In genomic region chr12:53219116-53219955, GRCh38 we compare ENCODE assay signal across 8 cellular contexts. TPM values are rescaled to one million over a fixed set of nuclear protein-coding genes. Genes with fewer than 3 reads are reported as not detected.
A peak's percentile ranks its signal among the peaks of the same experiment; 100 is the strongest.
DNase-seq lines count a peak whose midpoint lies in the region; ATAC-seq, FAIRE-seq and TF ChIP-seq lines count a peak whose summit lies in the region.

No MANE protein-coding gene starts in this region.

- peak overlapping the region; percentile 92 for H3K27ac Mint-ChIP-seq in activated CD4-positive, alpha-beta T cell treated with anti-CD3 and anti-CD28 coated beads, Interleukin-2, amount 10 ng/mL, durations not matched to agents 7 days and 5 days
- H3K27ac Mint-ChIP-seq in naive thymus-derived CD4-positive, alpha-beta T cell = peak overlapping the region; percentile 84 to 98 (median 92)

- WGBS in ectodermal cell, 2 experiments = 1 to 2% methylated on average over 29 to 32 of the region's 32 CpGs
- WGBS in suprapubic skin = 7% methylated on average over 24 of the region's 32 CpGs

- no peaks in the 10 kb centered on the region for H3K9me3 Mint-ChIP-seq in activated CD4-positive, alpha-beta T cell treated with anti-CD3 and anti-CD28 coated beads, Interleukin-2, amount 10 ng/mL, durations not matched to agents 7 days and 5 days
- H3K9me3 Mint-ChIP-seq in naive thymus-derived CD4-positive, alpha-beta T cell = peaks cover 0 to 6% (median 0%) of the 10 kb centered on the region in 11 donors

- CTCF ChIA-PET in activated CD4-positive, alpha-beta T cell treated with anti-CD3 and anti-CD28 coated beads, Interleukin-2, amount 10 ng/mL, durations not matched to agents 7 days and 5 days (lab: Charles Lee) = interaction anchor here (0.5 to 12.6 kb wide), 15 partner anchors 8 to 380 kb away, joined by 3 to 117 read pairs (median 4); partner anchors contain the start of genes AAAS, ESPL1 and ITGB7
- CTCF ChIA-PET in naive thymus-derived CD4-positive, alpha-beta T cell (lab: Charles Lee) = interaction anchor here (0.6 to 14.6 kb wide), 14 partner anchors 8 to 282 kb away, joined by 3 to 159 read pairs (median 3); partner anchors contain the start of genes CSAD, ESPL1, MYG1 and TARBP2

- H3K36me3 Mint-ChIP-seq in activated CD4-positive, alpha-beta T cell treated with anti-CD3 and anti-CD28 coated beads, Interleukin-2, amount 10 ng/mL, durations not matched to agents 7 days and 5 days (ENCODE audit: low read depth) = peaks cover 44% of the 10 kb centered on the region
- H3K36me3 Mint-ChIP-seq in naive thymus-derived CD4-positive, alpha-beta T cell = peaks cover 0 to 29% (median 5%) of the 10 kb centered on the region in 5 donors

- H3K9ac ChIP-seq in DND-41 (ENCODE audit: low read depth, low read length) = peak overlapping the region; percentile 67; the same call in 1 of the 2 replicates

- TF ChIP-seq CTCF in DND-41 (IDR thresholded peaks at IDR 0.05; ENCODE audit: borderline replicate concordance, extremely low read depth, low read length, poor library complexity, severe bottlenecking) (no peak), suprapubic skin (IDR thresholded peaks at IDR 0.05) (no peak)

- peak overlapping the region; percentile 93 for H3K4me2 ChIP-seq in DND-41 (ENCODE audit: insufficient read depth, low read length)

- no peak for FAIRE-seq in RCC 7860 (lab: Jason Lieb, UNC)

- no peaks in the 10 kb centered on the region for H3K79me2 ChIP-seq in DND-41 (ENCODE audit: insufficient read depth, low read length)

- H3K27me3 ChIP-seq in DND-41 (ENCODE audit: insufficient read depth, low read length, poor library complexity) (peaks cover 18% of the 10 kb centered on the region), ectodermal cell (ENCODE audit: control insufficient read depth, insufficient read depth, low read length, poor library complexity, severe bottlenecking) (peaks cover 16% of the 10 kb centered on the region), suprapubic skin (no peaks in the 10 kb centered on the region)
- no peaks in the 10 kb centered on the region for H3K27me3 ChIP-seq in naive thymus-derived CD4-positive, alpha-beta T cell (ENCODE audit: control insufficient read depth in 2 of 2, insufficient read depth in 2 of 2, low read length in 2 of 2)

- H3K36me3 ChIP-seq in DND-41 (ENCODE audit: insufficient read depth, low read length) = no peaks in the 10 kb centered on the region
- H3K36me3 ChIP-seq in ectodermal cell (ENCODE audit: control insufficient read depth, insufficient read depth, low read length) = peaks cover 4% of the 10 kb centered on the region
- H3K36me3 ChIP-seq in naive thymus-derived CD4-positive, alpha-beta T cell (ENCODE audit: control insufficient read depth in 2 of 3, insufficient read depth in 3 of 3, low read length in 3 of 3) = peaks cover 0 to 23% (median 0%) of the 10 kb centered on the region in 3 experiments
- H3K36me3 ChIP-seq in suprapubic skin = peaks cover 17% of the 10 kb centered on the region

- DNase-seq in DND-41 = no peak
- DNase-seq in activated CD4-positive, alpha-beta T cell treated with anti-CD3 and anti-CD28 coated beads, Interleukin-2, amount 10 ng/mL, durations not matched to agents 7 days and 5 days = peak; percentile 65
- DNase-seq in naive thymus-derived CD4-positive, alpha-beta T cell = peak in 6 of 9 donors; percentile 45 to 82 (median 51)
- DNase-seq in suprapubic skin (ENCODE audit: low spot score in 2 of 2) = no peak
- no peak for DNase-seq in RCC 7860 (ENCODE audit: low spot score)

- H3K4me3 Mint-ChIP-seq in activated CD4-positive, alpha-beta T cell treated with anti-CD3 and anti-CD28 coated beads, Interleukin-2, amount 10 ng/mL, durations not matched to agents 7 days and 5 days = peak overlapping the region; percentile 98
- H3K4me3 Mint-ChIP-seq in naive thymus-derived CD4-positive, alpha-beta T cell = peak overlapping the region; percentile 94 to 100 (median 98)

- intact Hi-C loops in naive thymus-derived CD4-positive, alpha-beta T cell (cut with micrococcal nuclease) = loop anchor here in 1 of 2 donors (1.0 kb wide), 1 partner anchor 12 kb away; the partner anchor contains the start of gene ITGB7

- no peak for TF ChIP-seq EP300 in suprapubic skin (IDR thresholded peaks at IDR 0.05)

- no peak for TF ChIP-seq POLR2A in suprapubic skin (IDR thresholded peaks at IDR 0.05)

- H3K4me3 ChIP-seq in DND-41 (ENCODE audit: low read depth in 1 of 2, low read length in 2 of 2) = peak overlapping the region in 1 of 2 experiments; percentile 82; a peak in 2 of 4 replicates
- H3K4me3 ChIP-seq in ectodermal cell (ENCODE audit: insufficient read depth, low read depth, low read length) = peak overlapping the region; percentile 72
- H3K4me3 ChIP-seq in naive thymus-derived CD4-positive, alpha-beta T cell (ENCODE audit: low read length) = peak overlapping the region; percentile 95
- peak overlapping the region; percentile 61 for H3K4me3 ChIP-seq in suprapubic skin

- H3K27ac ChIP-seq in DND-41 (ENCODE audit: low read length) = no peak overlapping the region
- H3K27ac ChIP-seq in ectodermal cell (ENCODE audit: insufficient read depth, low read depth, low read length, poor library complexity, severe bottlenecking) = no peak overlapping the region
- peak overlapping the region; percentile 78 for H3K27ac ChIP-seq in naive thymus-derived CD4-positive, alpha-beta T cell (ENCODE audit: low read depth, low read length)
- peak overlapping the region; percentile 99 for H3K27ac ChIP-seq in suprapubic skin

- H4K20me1 ChIP-seq in DND-41 (ENCODE audit: insufficient read depth, low read length) = no peaks in the 10 kb centered on the region

- ATAC-seq in DND-41 (ENCODE audit: insufficient read depth, low read depth) (no peak), HG03045 (IDR thresholded peaks at IDR 0.05; ENCODE audit: unreplicated experiment) (peak; percentile 22), GM21786 (IDR thresholded peaks at IDR 0.05; ENCODE audit: unreplicated experiment) (no peak)
- ATAC-seq in naive thymus-derived CD4-positive, alpha-beta T cell = peak; percentile 12

- H3K4me1 ChIP-seq in DND-41 (ENCODE audit: insufficient read depth, low read length) (peaks cover 44% of the 10 kb centered on the region), ectodermal cell (ENCODE audit: control insufficient read depth, insufficient read depth, low read length) (peaks cover 56% of the 10 kb centered on the region), suprapubic skin (peaks cover 96% of the 10 kb centered on the region)
- peaks cover 52 to 54% of the 10 kb centered on the region in 2 donors for H3K4me1 ChIP-seq in naive thymus-derived CD4-positive, alpha-beta T cell (ENCODE audit: control insufficient read depth in 2 of 2, insufficient read depth in 2 of 2, low read length in 2 of 2)

- peaks cover 74% of the 10 kb centered on the region for H3K4me1 Mint-ChIP-seq in activated CD4-positive, alpha-beta T cell treated with anti-CD3 and anti-CD28 coated beads, Interleukin-2, amount 10 ng/mL, durations not matched to agents 7 days and 5 days
- H3K4me1 Mint-ChIP-seq in naive thymus-derived CD4-positive, alpha-beta T cell = peaks cover 50 to 80% (median 72%) of the 10 kb centered on the region in 7 donors

- no peaks in the 10 kb centered on the region for H3K9me3 ChIP-seq in DND-41 (ENCODE audit: insufficient read depth, low read length, severe bottlenecking)
- H3K9me3 ChIP-seq in ectodermal cell (ENCODE audit: control insufficient read depth, low read length) = no peaks in the 10 kb centered on the region
- H3K9me3 ChIP-seq in naive thymus-derived CD4-positive, alpha-beta T cell (ENCODE audit: control insufficient read depth in 2 of 3, low read length in 3 of 3) = no peaks in the 10 kb centered on the region
- H3K9me3 ChIP-seq in suprapubic skin = no peaks in the 10 kb centered on the region

- H3K27me3 Mint-ChIP-seq in activated CD4-positive, alpha-beta T cell treated with anti-CD3 and anti-CD28 coated beads, Interleukin-2, amount 10 ng/mL, durations not matched to agents 7 days and 5 days = no peaks in the 10 kb centered on the region
- no peaks in the 10 kb centered on the region for H3K27me3 Mint-ChIP-seq in naive thymus-derived CD4-positive, alpha-beta T cell

- POLR2A ChIA-PET in activated CD4-positive, alpha-beta T cell treated with anti-CD3 and anti-CD28 coated beads, Interleukin-2, amount 10 ng/mL, durations not matched to agents 7 days and 5 days (lab: Charles Lee) = interaction anchor here (0.8 to 1.0 kb wide), 4 partner anchors 10 to 102 kb away, joined by 3 to 5 read pairs (median 4); partner anchors contain the start of genes AAAS and ESPL1
- POLR2A ChIA-PET in naive thymus-derived CD4-positive, alpha-beta T cell (lab: Charles Lee) = interaction anchor here (0.8 to 8.6 kb wide), 24 partner anchors 8 to 282 kb away, joined by 3 to 103 read pairs (median 6); partner anchors contain the start of genes CSAD, ESPL1, ITGB7 and MYG1

- no peak overlapping the region for H2AFZ ChIP-seq in DND-41 (ENCODE audit: low read depth, low read length)

RNA-seq across cellular contexts. Expression of gene ITGB7, which starts 12.3 kb away (rescaled TPM):
- 100 to 1,000 TPM; 621 to 702 TPM for total RNA-seq in activated CD4-positive, alpha-beta T cell treated with anti-CD3 and anti-CD28 coated beads, Interleukin-2, amount 10 ng/mL, durations not matched to agents 7 days and 5 days
- not detected for polyA plus RNA-seq in ectodermal cell (2013, experiment 1 of 4)
- 0.21 TPM for polyA plus RNA-seq in ectodermal cell (2013, experiment 2 of 4)
- 1.1 TPM for polyA plus RNA-seq in ectodermal cell (2013, experiment 3 of 4)
- polyA plus RNA-seq in ectodermal cell (2013, experiment 4 of 4) = 0.57 TPM
- 100 to 1,000 TPM; 208 to 760 (median 408) TPM for total RNA-seq in naive thymus-derived CD4-positive, alpha-beta T cell
- 100 to 1,000 TPM; 191 to 205 TPM for polyA plus RNA-seq in naive thymus-derived CD4-positive, alpha-beta T cell
- total RNA-seq in suprapubic skin = 10 to 100 TPM in 1 of 4 donors, 1 to 10 TPM in 3; 2.9 to 29.1 (median 6.8) TPM

RNA-seq across cellular contexts. Expression of gene RARG, which starts 12.7 kb away (rescaled TPM):
- total RNA-seq in activated CD4-positive, alpha-beta T cell treated with anti-CD3 and anti-CD28 coated beads, Interleukin-2, amount 10 ng/mL, durations not matched to agents 7 days and 5 days = 10 to 100 TPM; 58.3 to 59.7 TPM
- 39.9 TPM for polyA plus RNA-seq in ectodermal cell (2013, experiment 1 of 4)
- 33.6 TPM for polyA plus RNA-seq in ectodermal cell (2013, experiment 2 of 4)
- 36.6 TPM for polyA plus RNA-seq in ectodermal cell (2013, experiment 3 of 4)
- polyA plus RNA-seq in ectodermal cell (2013, experiment 4 of 4) = 37.9 TPM
- total RNA-seq in naive thymus-derived CD4-positive, alpha-beta T cell = 10 to 100 TPM; 22.4 to 73.1 (median 57.4) TPM
- polyA plus RNA-seq in naive thymus-derived CD4-positive, alpha-beta T cell = 10 to 100 TPM in 1 of 2 donors, 1 to 10 TPM in 1; 6.4 to 17.2 TPM
- 100 to 1,000 TPM; 140 to 198 (median 172) TPM for total RNA-seq in suprapubic skin

RNA-seq across cellular contexts. Expression of gene CSAD, which starts 38.6 kb away (rescaled TPM):
- 10 to 100 TPM; 33.3 to 34.7 TPM for total RNA-seq in activated CD4-positive, alpha-beta T cell treated with anti-CD3 and anti-CD28 coated beads, Interleukin-2, amount 10 ng/mL, durations not matched to agents 7 days and 5 days
- 29.3 TPM for polyA plus RNA-seq in ectodermal cell (2013, experiment 1 of 4)
- 28.5 TPM for polyA plus RNA-seq in ectodermal cell (2013, experiment 2 of 4)
- 22.2 TPM for polyA plus RNA-seq in ectodermal cell (2013, experiment 3 of 4)
- polyA plus RNA-seq in ectodermal cell (2013, experiment 4 of 4) = 23.1 TPM
- total RNA-seq in naive thymus-derived CD4-positive, alpha-beta T cell = 10 to 100 TPM; 34.1 to 76.3 (median 69.1) TPM
- 1 to 10 TPM; 1.3 to 2.1 TPM for polyA plus RNA-seq in naive thymus-derived CD4-positive, alpha-beta T cell
- 100 to 1,000 TPM in 1 of 4 donors, 10 to 100 TPM in 3; 35.6 to 175 (median 56.7) TPM for total RNA-seq in suprapubic skin

RNA-seq across cellular contexts. Expression of gene ZNF740, which starts 38.8 kb away (rescaled TPM):
- 10 to 100 TPM; 38.9 to 44.1 TPM for total RNA-seq in activated CD4-positive, alpha-beta T cell treated with anti-CD3 and anti-CD28 coated beads, Interleukin-2, amount 10 ng/mL, durations not matched to agents 7 days and 5 days
- polyA plus RNA-seq in ectodermal cell (2013, experiment 1 of 4) = 53.1 TPM
- polyA plus RNA-seq in ectodermal cell (2013, experiment 2 of 4) = 62.0 TPM
- polyA plus RNA-seq in ectodermal cell (2013, experiment 3 of 4) = 36.8 TPM
- 43.9 TPM for polyA plus RNA-seq in ectodermal cell (2013, experiment 4 of 4)
- total RNA-seq in naive thymus-derived CD4-positive, alpha-beta T cell = 100 to 1,000 TPM in 2 of 5 experiments, 10 to 100 TPM in 3; 37.2 to 135 (median 49.5) TPM
- 1 to 10 TPM; 3.6 to 3.8 TPM for polyA plus RNA-seq in naive thymus-derived CD4-positive, alpha-beta T cell
- 10 to 100 TPM in 3 of 4 donors, 1 to 10 TPM in 1; 5.9 to 38.9 (median 15.2) TPM for total RNA-seq in suprapubic skin

RNA-seq across cellular contexts. Expression of gene ESPL1, which starts 48.8 kb away (rescaled TPM):
- total RNA-seq in activated CD4-positive, alpha-beta T cell treated with anti-CD3 and anti-CD28 coated beads, Interleukin-2, amount 10 ng/mL, durations not matched to agents 7 days and 5 days = 100 to 1,000 TPM; 107 to 125 TPM
- polyA plus RNA-seq in ectodermal cell (2013, experiment 1 of 4) = 36.1 TPM
- polyA plus RNA-seq in ectodermal cell (2013, experiment 2 of 4) = 30.3 TPM
- polyA plus RNA-seq in ectodermal cell (2013, experiment 3 of 4) = 25.8 TPM
- polyA plus RNA-seq in ectodermal cell (2013, experiment 4 of 4) = 22.8 TPM
- total RNA-seq in naive thymus-derived CD4-positive, alpha-beta T cell = 10 to 100 TPM in 1 of 5 experiments, 1 to 10 TPM in 2, under 1 TPM in 2; 0.08 to 65.4 (median 1.1) TPM
- polyA plus RNA-seq in naive thymus-derived CD4-positive, alpha-beta T cell = not detected
- 10 to 100 TPM in 1 of 4 donors, 1 to 10 TPM in 3; 5.7 to 10.6 (median 6.1) TPM for total RNA-seq in suprapubic skin

Comparison
In these comparisons a context has a peak if more than half of its experiments do, and no peak if none do; other contexts are left out.
1. ATAC-seq: peak in HG03045 (single experiment) and naive thymus-derived CD4-positive, alpha-beta T cell (single experiment); none in DND-41 (single experiment) and GM21786 (single experiment).
2. DNase-seq: peak in activated CD4-positive, alpha-beta T cell treated with anti-CD3 and anti-CD28 coated beads, Interleukin-2, amount 10 ng/mL, durations not matched to agents 7 days and 5 days (single experiment) and naive thymus-derived CD4-positive, alpha-beta T cell (6 of 9); none in DND-41 (single experiment), suprapubic skin (0 of 2) and RCC 7860 (single experiment).
3. H3K27ac ChIP-seq: peak in naive thymus-derived CD4-positive, alpha-beta T cell (single experiment) and suprapubic skin (single experiment); none in DND-41 (single experiment) and ectodermal cell (single experiment).
4. RNA of gene ITGB7, which starts 12.3 kb away (total RNA-seq): 621 to 702 TPM in activated CD4-positive, alpha-beta T cell treated with anti-CD3 and anti-CD28 coated beads, Interleukin-2, amount 10 ng/mL, durations not matched to agents 7 days and 5 days and 208 to 760 TPM in naive thymus-derived CD4-positive, alpha-beta T cell; 2.9 to 29.1 TPM in suprapubic skin; every median in the first group is over 4 times any median in the second.